Comparison of ENCODE assay signal across 18 cellular contexts in the genomic region with DNA sequence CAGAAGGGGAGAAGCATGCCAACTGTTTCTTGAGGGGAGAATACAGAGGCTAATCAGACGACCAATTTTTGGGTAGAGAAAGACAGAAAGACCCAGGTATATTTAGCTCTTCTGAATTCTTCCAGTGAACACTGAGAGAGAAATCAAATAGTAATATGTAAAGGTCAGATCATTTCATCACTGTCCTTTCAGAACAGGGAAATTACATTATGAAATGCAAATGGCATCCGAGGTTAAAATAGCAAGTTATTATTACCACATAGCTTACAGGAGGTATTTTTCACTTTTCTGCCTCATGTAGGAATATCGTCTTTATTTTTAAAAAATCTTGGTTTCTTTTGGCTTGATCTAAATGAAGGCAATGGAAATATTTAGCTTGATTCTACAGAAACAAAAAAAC. TPM values are rescaled to one million over a fixed set of nuclear protein-coding genes. Genes with fewer than 3 reads are reported as not detected.
A peak's percentile ranks its signal among the peaks of the same experiment; 100 is the strongest.
DNase-seq lines count a peak whose midpoint lies in the region; ATAC-seq and TF ChIP-seq lines count a peak whose summit lies in the region.
"Had no signal": no experiment of that assay in that cellular context is flagged by ENCODE, and none has a peak within 500 bp of the region (broad histone marks: within the 10 kb centered on the region; RNA-seq: fewer than 3 reads in every experiment).

No MANE protein-coding gene starts in this region.

- ATAC-seq in stimulated activated naive B cell treated with anti-CD40 and anti-IgM and Interleukin-4, amounts not matched to agents 10 μg/mL and 1 μg/mL and 100 μg/mL, for 72 hours (replicated peaks), result no peak
- ATAC-seq in GM21723 (IDR thresholded peaks at IDR 0.05; ENCODE audit: unreplicated experiment), result no peak
- ATAC-seq: GM12878, HepG2 had no signal

- H3K27me3 ChIP-seq in adipocyte (replicated peaks; ENCODE audit: control insufficient read depth, insufficient read depth, low read length), result peaks cover 30% of the 10 kb centered on the region
- H3K27me3 ChIP-seq: BLaER1 had no signal

- DNase-seq in adipocyte (ENCODE audit: low read depth) (peak; percentile 37), choroid plexus epithelial cell (ENCODE audit: low read depth) (peak; percentile 71), glutamatergic neuron (no peak), DMS 273 treated with DMSO at 0.1 percent for 48 hours (lab: John Stamatoyannopoulos, UW) (no peak)
- no peak for DNase-seq in stimulated activated naive B cell treated with anti-CD40 and anti-IgM and Interleukin-4, amounts not matched to agents 10 μg/mL and 1 μg/mL and 100 μg/mL, for 72 hours
- no peak for DNase-seq in stimulated activated naive CD4-positive, alpha-beta T cell (lab: John Stamatoyannopoulos, UW)
- DNase-seq: 8988T; CD4-positive, alpha-beta memory T cell; DND-41; EL; HCEC 1CT had no signal

- H3K4me3 Mint-ChIP-seq in glutamatergic neuron (ENCODE audit: unreplicated experiment), result no peak overlapping the region
- H3K4me3 Mint-ChIP-seq in stimulated activated naive B cell treated with anti-CD40 and anti-IgM and Interleukin-4, amounts not matched to agents 10 μg/mL and 1 μg/mL and 100 μg/mL, for 72 hours, result no peak overlapping the region
- H3K4me3 Mint-ChIP-seq: CD14-positive monocyte; CD4-positive, alpha-beta memory T cell; IgD-negative memory B cell had no signal

- peaks cover 3% of the 10 kb centered on the region for H3K9me3 Mint-ChIP-seq in glutamatergic neuron (ENCODE audit: unreplicated experiment)
- peaks cover 0 to 11% of the 10 kb centered on the region in 2 donors for H3K9me3 Mint-ChIP-seq in stimulated activated naive B cell treated with anti-CD40 and anti-IgM and Interleukin-4, amounts not matched to agents 10 μg/mL and 1 μg/mL and 100 μg/mL, for 72 hours

- peak overlapping the region; percentile 17 for H3K27ac Mint-ChIP-seq in glutamatergic neuron (ENCODE audit: unreplicated experiment)
- peak overlapping the region; percentile 79 for H3K27ac Mint-ChIP-seq in stimulated activated naive B cell treated with anti-CD40 and anti-IgM and Interleukin-4, amounts not matched to agents 10 μg/mL and 1 μg/mL and 100 μg/mL, for 72 hours
- H3K27ac Mint-ChIP-seq: CD14-positive monocyte; CD4-positive, alpha-beta memory T cell; IgD-negative memory B cell had no signal

- H3K4me3 ChIP-seq in adipocyte (ENCODE audit: low read length) (no peak overlapping the region), choroid plexus epithelial cell (ENCODE audit: low read depth, low read length) (no peak overlapping the region)
- H3K4me3 ChIP-seq: BLaER1, GM12878 had no signal

- TF ChIP-seq CTCF in choroid plexus epithelial cell (conservative IDR thresholded peaks at IDR 0.05; ENCODE audit: low read depth, low read length), result no peak
- TF ChIP-seq CTCF in glutamatergic neuron (IDR thresholded peaks at IDR 0.05; ENCODE audit: partially characterized antibody, unreplicated experiment), result no peak

- no peaks in the 10 kb centered on the region for H3K36me3 ChIP-seq in adipocyte (ENCODE audit: control insufficient read depth, insufficient read depth, low read length, severe bottlenecking)
- H3K36me3 ChIP-seq: BLaER1 had no signal

- peaks cover 36% of the 10 kb centered on the region for H3K4me1 Mint-ChIP-seq in glutamatergic neuron (ENCODE audit: low read depth, unreplicated experiment)
- peaks cover 0 to 12% of the 10 kb centered on the region in 2 donors for H3K4me1 Mint-ChIP-seq in stimulated activated naive B cell treated with anti-CD40 and anti-IgM and Interleukin-4, amounts not matched to agents 10 μg/mL and 1 μg/mL and 100 μg/mL, for 72 hours
- H3K4me1 Mint-ChIP-seq: CD14-positive monocyte; CD4-positive, alpha-beta memory T cell; IgD-negative memory B cell had no signal

- peaks cover 15% of the 10 kb centered on the region for H3K4me1 ChIP-seq in adipocyte (ENCODE audit: control insufficient read depth, insufficient read depth, low read length)
- H3K4me1 ChIP-seq: BLaER1 had no signal

- H3K27me3 Mint-ChIP-seq in glutamatergic neuron (ENCODE audit: unreplicated experiment), result no peaks in the 10 kb centered on the region
- peaks cover 5 to 9% of the 10 kb centered on the region in 2 donors for H3K27me3 Mint-ChIP-seq in stimulated activated naive B cell treated with anti-CD40 and anti-IgM and Interleukin-4, amounts not matched to agents 10 μg/mL and 1 μg/mL and 100 μg/mL, for 72 hours

- H3K9ac ChIP-seq in adipocyte (ENCODE audit: low read length), result no peak overlapping the region
- H3K9ac ChIP-seq: BLaER1 had no signal

- H3K36me3 Mint-ChIP-seq in glutamatergic neuron (ENCODE audit: unreplicated experiment), result peaks cover 7% of the 10 kb centered on the region
- no peaks in the 10 kb centered on the region for H3K36me3 Mint-ChIP-seq in stimulated activated naive B cell treated with anti-CD40 and anti-IgM and Interleukin-4, amounts not matched to agents 10 μg/mL and 1 μg/mL and 100 μg/mL, for 72 hours
- H3K36me3 Mint-ChIP-seq: CD14-positive monocyte; CD4-positive, alpha-beta memory T cell; IgD-negative memory B cell had no signal

- H3K9me3 ChIP-seq in adipocyte (ENCODE audit: control insufficient read depth, low read length), result no peaks in the 10 kb centered on the region
- H3K9me3 ChIP-seq: BLaER1 had no signal

RNA-seq across cellular contexts. Expression of gene GABRB1, which starts 18.0 kb away (rescaled TPM):
- total RNA-seq in glutamatergic neuron (ENCODE audit: unreplicated experiment), result 4.9 TPM
- total RNA-seq: CD4-positive, alpha-beta memory T cell; G401; HepG2 had no signal

RNA-seq across cellular contexts. Expression of gene GABRA4, which starts 56.0 kb away (rescaled TPM):
- total RNA-seq in glutamatergic neuron (ENCODE audit: unreplicated experiment), result not detected
- total RNA-seq: CD4-positive, alpha-beta memory T cell; G401; HepG2 had no signal

Comparison
In these comparisons a context has a peak if more than half of its experiments do, and no peak if none do; other contexts are left out.
1. DNase-seq: peak in adipocyte (single experiment) and choroid plexus epithelial cell (single experiment); none in glutamatergic neuron (single experiment), stimulated activated naive B cell treated with anti-CD40 and anti-IgM and Interleukin-4, amounts not matched to agents 10 μg/mL and 1 μg/mL and 100 μg/mL, for 72 hours (single experiment), stimulated activated naive CD4-positive, alpha-beta T cell (0 of 6) and DMS 273 treated with DMSO at 0.1 percent for 48 hours (single experiment).